ENCODE assay signal across 8 cellular contexts in the genomic region with DNA sequence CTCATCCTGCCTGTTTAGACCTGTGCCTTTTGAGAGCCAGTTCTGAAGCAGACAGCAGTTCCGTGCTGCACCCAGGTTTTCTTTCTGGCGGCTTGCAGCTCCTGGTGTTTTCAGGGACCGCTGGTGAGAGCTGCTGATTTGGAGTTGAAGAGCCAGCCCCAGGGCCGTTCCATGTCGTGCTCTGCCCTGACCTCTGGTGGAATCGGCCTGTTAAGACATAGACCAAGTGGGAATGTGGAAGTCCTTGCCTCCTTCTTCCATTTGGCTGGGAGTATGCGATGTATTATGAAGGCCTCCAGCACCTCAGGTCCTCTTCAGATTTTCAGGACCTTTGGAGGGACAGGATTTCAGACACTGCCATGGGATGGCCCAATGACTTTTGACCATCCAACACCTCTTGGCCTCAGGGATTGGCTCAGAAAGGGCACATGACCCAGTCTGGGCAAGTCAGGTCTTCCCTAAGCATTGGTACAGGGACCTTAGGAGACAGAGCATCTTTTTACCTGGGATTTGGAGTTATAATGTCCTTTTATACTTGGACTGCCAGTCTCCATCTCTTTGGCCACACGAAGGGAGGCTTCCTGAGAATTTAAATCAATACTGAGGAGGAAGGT.
DNase-seq lines count a peak whose midpoint lies in the region; ATAC-seq, FAIRE-seq and TF ChIP-seq lines count a peak whose summit lies in the region.

No MANE protein-coding gene starts in this region.

- peak; percentile 81 for FAIRE-seq in endothelial cell of umbilical vein (lab: Jason Lieb, UNC)

- H3K4me2 ChIP-seq in endothelial cell of umbilical vein (ENCODE audit: insufficient read depth, low read length), result no peak overlapping the region

- no TSS peak for BruUV-seq in A673 (replicated peaks; lab: Mats Ljungman, UMichigan)
- no TSS peak for BruUV-seq in endothelial cell of umbilical vein (replicated peaks; lab: Mats Ljungman, UMichigan)

- in situ Hi-C loops in GM13977 (cut with MboI; ENCODE audit: low pct_unique_long_range_greater_than_20kb, low sequenced_read_pairs, unreplicated experiment), result no loop called here

- H3K4me1 ChIP-seq in A673 (ENCODE audit: insufficient read depth, low read length, poor library complexity, severe bottlenecking) (no peaks in the 10 kb centered on the region), endothelial cell of umbilical vein (ENCODE audit: control insufficient read depth, extremely low read depth, insufficient read depth, low read length) (no peaks in the 10 kb centered on the region), mucosa of descending colon (ENCODE audit: low read depth) (no peaks in the 10 kb centered on the region)

- TF ChIP-seq POLR2A in endothelial cell of umbilical vein (IDR thresholded peaks at IDR 0.05; ENCODE audit: low read depth, low read length), result no peak

- DNase-seq in A673 (ENCODE audit: low spot score), result peak; percentile 64
- peak; percentile 54 for DNase-seq in GM13977 (ENCODE audit: low spot score)
- DNase-seq in NCI-H526 treated with DMSO at 0.1 percent for 48 hours (lab: John Stamatoyannopoulos, UW), result peak; percentile 57
- DNase-seq in activated CD8-positive, alpha-beta memory T cell treated with anti-CD3 and anti-CD28 coated beads for 1 hour (ENCODE audit: extremely low read depth in 1 of 2, low read depth in 1 of 2), result peak; percentile 2 to 10
- DNase-seq in endothelial cell of umbilical vein (ENCODE audit: low read depth, low spot score), result peak; percentile 63
- DNase-seq in mucosa of descending colon, result peak; percentile 58 to 79 (median 77)
- DNase-seq in stimulated activated naive CD4-positive, alpha-beta T cell (lab: John Stamatoyannopoulos, UW), result peak in 5 of 6 experiments; percentile 7 to 33 (median 11)

- no peak overlapping the region for H2AFZ ChIP-seq in endothelial cell of umbilical vein (ENCODE audit: low read depth, low read length)

- no peaks in the 10 kb centered on the region for H3K79me2 ChIP-seq in endothelial cell of umbilical vein (ENCODE audit: control insufficient read depth, insufficient read depth, low read length)

- TF ChIP-seq CTCF in A673 (conservative IDR thresholded peaks at IDR 0.05; ENCODE audit: low read depth, low read length) (peak; percentile 58), GM13977 (IDR thresholded peaks at IDR 0.05; ENCODE audit: extremely low read depth, insufficient read depth, missing control alignments) (peak; percentile 71), endothelial cell of umbilical vein (IDR thresholded peaks at IDR 0.05; ENCODE audit: extremely low read depth in 1 of 2, insufficient read depth in 1 of 2, low read depth in 1 of 2, low read length in 2 of 2) (peak; percentile 63 to 79), mucosa of descending colon (IDR thresholded peaks at IDR 0.05) (peak; percentile 43)

- no peaks in the 10 kb centered on the region for H4K20me1 ChIP-seq in endothelial cell of umbilical vein (replicated peaks; ENCODE audit: control insufficient read depth, extremely low read depth, insufficient read depth, low read length)

- H3K27ac ChIP-seq in A673 (ENCODE audit: low read depth, low read length, poor library complexity, severe bottlenecking) (no peak overlapping the region), endothelial cell of umbilical vein (ENCODE audit: insufficient read depth, low read depth, low read length) (no peak overlapping the region)

- CTCF ChIA-PET in A673 (lab: Charles Lee) (interaction anchor here (0.6 to 1.1 kb wide), 3 partner anchors 57 to 178 kb away, joined by 3 to 5 read pairs (median 4); no protein-coding TSS in a partner anchor), endothelial cell of umbilical vein (lab: Charles Lee) (interaction anchor here (0.6 to 2.5 kb wide), 28 partner anchors 9 to 1137 kb away, joined by 3 to 29 read pairs (median 4); no protein-coding TSS in a partner anchor)

- H3K9ac ChIP-seq in endothelial cell of umbilical vein (replicated peaks; ENCODE audit: extremely low read depth, insufficient read depth, low read length), result no peak overlapping the region

- ATAC-seq in HG03103 (IDR thresholded peaks at IDR 0.05; ENCODE audit: low read depth, unreplicated experiment), result peak; percentile 82
- peak; percentile 99 for ATAC-seq in mucosa of descending colon

- H3K27me3 ChIP-seq in A673 (replicated peaks; ENCODE audit: insufficient read depth, low read depth, low read length, poor library complexity), result no peaks in the 10 kb centered on the region
- H3K27me3 ChIP-seq in endothelial cell of umbilical vein (ENCODE audit: control insufficient read depth in 2 of 2, insufficient read depth in 2 of 2, low read length in 2 of 2), result no peaks in the 10 kb centered on the region

- H3K9me3 ChIP-seq in A673 (ENCODE audit: low read depth, low read length, poor library complexity, severe bottlenecking) (no peaks in the 10 kb centered on the region), endothelial cell of umbilical vein (replicated peaks; ENCODE audit: control insufficient read depth, insufficient read depth, low read length) (no peaks in the 10 kb centered on the region), mucosa of descending colon (no peaks in the 10 kb centered on the region)

- H3K36me3 ChIP-seq in A673 (ENCODE audit: insufficient read depth, low read length, poor library complexity, severe bottlenecking), result no peaks in the 10 kb centered on the region
- H3K36me3 ChIP-seq in endothelial cell of umbilical vein (ENCODE audit: control insufficient read depth in 2 of 2, extremely low read depth in 1 of 2, insufficient read depth in 2 of 2, low read length in 2 of 2), result no peaks in the 10 kb centered on the region
- no peaks in the 10 kb centered on the region for H3K36me3 ChIP-seq in mucosa of descending colon (ENCODE audit: low read depth)

- intact Hi-C loops in A673 (cut with micrococcal nuclease; ENCODE audit: unreplicated experiment) (loop anchor here (5.0 kb wide), 2 partner anchors 178 to 233 kb away; no protein-coding TSS in a partner anchor), endothelial cell of umbilical vein (cut with micrococcal nuclease) (loop anchor here (1.0 to 5.0 kb wide), 6 partner anchors 80 to 1137 kb away; no protein-coding TSS in a partner anchor), mucosa of descending colon (cut with DNase I, micrococcal nuclease) (loop anchor here (5.0 kb wide), 1 partner anchor 178 kb away; no protein-coding TSS in a partner anchor)

- dilution Hi-C loops in endothelial cell of umbilical vein (cut with MboI; ENCODE audit: extremely low pct_ligation_motif_present, low sequenced_read_pairs), result no loop called here

- H3K9me1 ChIP-seq in endothelial cell of umbilical vein (replicated peaks; ENCODE audit: control insufficient read depth, extremely low read depth, insufficient read depth, low read length), result no peaks in the 10 kb centered on the region

- POLR2A ChIA-PET in A673 (lab: Charles Lee; ENCODE audit: low non-redundant PET) (no interaction called here), endothelial cell of umbilical vein (lab: Charles Lee) (no interaction called here)

- no peak overlapping the region for H3K4me3 ChIP-seq in A673 (ENCODE audit: low read depth, low read length, poor library complexity, severe bottlenecking)
- no peak overlapping the region for H3K4me3 ChIP-seq in endothelial cell of umbilical vein (replicated peaks in 1 of 3; ENCODE audit: insufficient read depth in 1 of 3, low read depth in 1 of 3, low read length in 3 of 3)
- no peak overlapping the region for H3K4me3 ChIP-seq in mucosa of descending colon

TF ChIP-seq in endothelial cell of umbilical vein, 7 proteins besides CTCF, POLR2A, EP300 and RAD21:
- TF ChIP-seq FOS (IDR thresholded peaks at IDR 0.05; ENCODE audit: borderline replicate concordance, insufficient read depth, low read length), result no peak
- no peak for TF ChIP-seq MYC (IDR thresholded peaks at IDR 0.05; ENCODE audit: low read depth, low read length)
- TF ChIP-seq EZH2 (IDR thresholded peaks at IDR 0.05; ENCODE audit: borderline replicate concordance, low read depth, low read length, severe bottlenecking), result no peak

Comparison
In these comparisons a context has a peak if more than half of its experiments do, and no peak if none do; other contexts are left out.
1. DNase-seq: peak in every context shown above with its lines; median percentile 77 in mucosa of descending colon; 64 in A673; 63 in endothelial cell of umbilical vein; 57 in NCI-H526 treated with DMSO at 0.1 percent for 48 hours; 54 in GM13977; 11 in stimulated activated naive CD4-positive, alpha-beta T cell; 6 in activated CD8-positive, alpha-beta memory T cell treated with anti-CD3 and anti-CD28 coated beads for 1 hour.